Comparison of ENCODE assay signal across 28 cellular contexts in genomic region chr11:106327134-106327533, GRCh38.
"Had no signal": no experiment of that assay in that cellular context is flagged by ENCODE, and none has a peak within 500 bp of the region (broad histone marks: within the 10 kb centered on the region; RNA-seq: fewer than 3 reads in every experiment).

No MANE protein-coding gene starts in this region.

- FAIRE-seq: bronchial epithelial cell, colon, endometrium, islet of Langerhans had no signal

- ATAC-seq: activated CD8-positive, alpha-beta memory T cell treated with anti-CD3 and anti-CD28 coated beads, Interleukin-2, amount 10 ng/mL, durations not matched to agents 7 days and 5 days; activated CD8-positive, alpha-beta T cell treated with anti-CD3 and anti-CD28 coated beads, Interleukin-2, amount 10 ng/mL, durations not matched to agents 7 days and 5 days; heart right ventricle; left cardiac atrium; left ventricle myocardium superior; right lobe of liver had no signal

- H3K4me3 Mint-ChIP-seq: activated CD8-positive, alpha-beta memory T cell treated with anti-CD3 and anti-CD28 coated beads, Interleukin-2, amount 10 ng/mL, durations not matched to agents 7 days and 5 days; activated CD8-positive, alpha-beta T cell treated with anti-CD3 and anti-CD28 coated beads, Interleukin-2, amount 10 ng/mL, durations not matched to agents 7 days and 5 days; activated naive CD8-positive, alpha-beta T cell; central memory CD8-positive, alpha-beta T cell; nephron had no signal

- H3K36me3 ChIP-seq: esophagus squamous epithelium, heart right ventricle, neutrophil, right lobe of liver, tibial nerve had no signal

- H3K27ac ChIP-seq: epithelial cell of prostate, esophagus squamous epithelium, heart right ventricle, neutrophil, right lobe of liver, tibial nerve had no signal

- H3K4me3 ChIP-seq: esophagus squamous epithelium, heart right ventricle, right lobe of liver, tibial nerve had no signal

- H3K27me3 Mint-ChIP-seq: activated CD8-positive, alpha-beta memory T cell treated with anti-CD3 and anti-CD28 coated beads, Interleukin-2, amount 10 ng/mL, durations not matched to agents 7 days and 5 days; activated naive CD8-positive, alpha-beta T cell; central memory CD8-positive, alpha-beta T cell; progenitor cell of endocrine pancreas had no signal

- H3K27ac Mint-ChIP-seq: activated CD8-positive, alpha-beta memory T cell treated with anti-CD3 and anti-CD28 coated beads, Interleukin-2, amount 10 ng/mL, durations not matched to agents 7 days and 5 days; activated CD8-positive, alpha-beta T cell treated with anti-CD3 and anti-CD28 coated beads, Interleukin-2, amount 10 ng/mL, durations not matched to agents 7 days and 5 days; activated naive CD8-positive, alpha-beta T cell; nephron; progenitor cell of endocrine pancreas had no signal

- H3K36me3 Mint-ChIP-seq: activated CD8-positive, alpha-beta memory T cell treated with anti-CD3 and anti-CD28 coated beads, Interleukin-2, amount 10 ng/mL, durations not matched to agents 7 days and 5 days; activated naive CD8-positive, alpha-beta T cell had no signal

- H3K9me3 ChIP-seq: esophagus squamous epithelium, heart right ventricle, neutrophil, right lobe of liver had no signal

- H3K27me3 ChIP-seq: esophagus squamous epithelium, heart right ventricle, neutrophil, right lobe of liver, tibial nerve had no signal

- H3K4me1 ChIP-seq: esophagus squamous epithelium, heart right ventricle, right lobe of liver, tibial nerve had no signal

- H3K4me1 Mint-ChIP-seq: activated CD8-positive, alpha-beta memory T cell treated with anti-CD3 and anti-CD28 coated beads, Interleukin-2, amount 10 ng/mL, durations not matched to agents 7 days and 5 days; central memory CD8-positive, alpha-beta T cell had no signal

- DNase-seq: activated CD4-positive, alpha-beta T cell treated with anti-CD3 and anti-CD28 coated beads for 1 hour; activated CD8-positive, alpha-beta memory T cell treated with anti-CD3 and anti-CD28 coated beads, Interleukin-2, amount 10 ng/mL, durations not matched to agents 7 days and 5 days; activated CD8-positive, alpha-beta T cell treated with anti-CD3 and anti-CD28 coated beads, Interleukin-2, amount 10 ng/mL, durations not matched to agents 7 days and 5 days; activated effector memory CD4-positive, alpha-beta T cell treated with Interleukin-2 at 50 U/mL for 16 hours; activated naive CD4-positive, alpha-beta T cell treated with Interleukin-2 at 50 U/mL for 16 hours; anterior cingulate cortex; dermis blood vessel endothelial cell; effector CD4-positive, alpha-beta T cell; esophagus squamous epithelium; foreskin melanocyte; heart right ventricle; left cardiac atrium; left ventricle myocardium superior; right lobe of liver; stimulated activated CD4-positive, alpha-beta T cell treated with anti-CD3 and anti-CD28 coated beads, Interleukin-2, amount 100 ng/mL, for 48 hours; stimulated activated naive CD4-positive, alpha-beta T cell treated with Interleukin-2 at 50 U/mL for 16 hours; T-helper 2 cell had no signal
